ENCODE assay signal across 7 cellular contexts in the genomic region with DNA sequence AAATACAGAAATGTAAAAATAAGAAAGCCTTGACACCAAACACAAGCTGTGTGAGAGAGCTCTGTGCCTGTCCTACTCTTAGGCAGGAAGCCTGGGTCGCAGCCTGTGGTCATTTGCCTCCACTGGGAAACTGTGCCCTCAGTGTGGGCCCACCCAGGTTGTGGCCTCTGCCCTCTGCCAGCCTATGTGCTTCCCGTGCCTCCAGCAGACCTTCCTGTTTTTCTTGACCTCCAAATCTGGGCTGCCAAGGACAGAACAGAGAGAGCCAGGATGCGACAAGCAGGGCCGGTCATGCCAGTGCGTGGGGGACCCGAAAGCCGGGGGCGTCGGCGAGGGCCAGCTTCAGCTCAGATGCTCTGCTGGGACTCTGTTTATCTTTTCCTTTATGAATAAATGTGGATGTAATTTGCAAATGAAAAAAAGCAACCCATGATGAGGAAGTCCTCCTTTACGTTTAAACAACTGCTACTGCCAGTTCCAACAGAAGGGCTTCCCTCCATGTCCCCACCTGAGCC.
"Had no signal": no experiment of that assay in that cellular context is flagged by ENCODE, and none has a peak within 500 bp of the region (broad histone marks: within the 10 kb centered on the region; RNA-seq: fewer than 3 reads in every experiment).

No MANE protein-coding gene starts in this region.

- DNase-seq: GM23248, H7, HCEC 1CT, KBM-7 had no signal

- FAIRE-seq: HTR-8/SVneo had no signal

- H3K27ac ChIP-seq: GM23248, KMS-11 had no signal

- H3K4me3 ChIP-seq: GM23248 had no signal

- H3K36me3 Mint-ChIP-seq: IgD-negative memory B cell had no signal

- H3K4me3 Mint-ChIP-seq: IgD-negative memory B cell had no signal

- H3K9me3 Mint-ChIP-seq: IgD-negative memory B cell had no signal

- H3K4me2 ChIP-seq: KMS-11 had no signal

- H3K9ac ChIP-seq: GM23248, KMS-11 had no signal

- H2AFZ ChIP-seq: GM23248 had no signal

- H3K27ac Mint-ChIP-seq: IgD-negative memory B cell had no signal
